In the genomic region with DNA sequence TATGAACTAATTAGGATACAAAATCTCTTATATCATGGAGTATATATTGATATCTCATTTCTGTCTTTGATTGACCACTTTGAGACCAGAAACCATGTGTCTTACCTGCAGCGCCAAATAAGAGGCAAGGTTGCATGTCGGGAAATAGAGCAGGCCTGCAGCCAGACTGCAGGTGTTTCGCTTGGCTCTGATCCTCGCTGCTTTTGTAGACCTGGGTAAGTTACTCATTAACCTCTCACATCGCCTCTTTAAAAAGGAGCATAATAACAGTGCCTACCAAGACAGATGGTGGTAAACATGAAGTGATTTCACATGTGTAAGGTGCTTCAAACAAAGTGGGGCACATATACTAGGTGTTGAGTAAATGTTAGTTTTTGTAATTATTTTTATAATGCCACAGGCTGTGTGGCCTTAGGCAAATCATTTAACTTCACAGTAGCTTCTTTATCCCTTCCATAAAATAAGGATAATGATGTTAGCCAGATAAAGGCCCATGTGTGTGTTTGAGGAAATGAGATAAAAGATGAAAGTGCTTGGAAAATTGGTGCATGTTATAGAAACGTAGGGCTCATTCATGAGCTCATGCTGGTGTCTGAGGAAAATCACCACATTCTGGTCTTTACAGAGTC, we compare ENCODE assay signal across 25 cellular contexts.
DNase-seq lines count a peak whose midpoint lies in the region; ATAC-seq and TF ChIP-seq lines count a peak whose summit lies in the region.
"Had no signal": no experiment of that assay in that cellular context is flagged by ENCODE, and none has a peak within 500 bp of the region (broad histone marks: within the 10 kb centered on the region; RNA-seq: fewer than 3 reads in every experiment).

No MANE protein-coding gene starts in this region.

- H3K27me3 Mint-ChIP-seq in Calu3 (ENCODE audit: unreplicated experiment): no peaks in the 10 kb centered on the region
- H3K27me3 Mint-ChIP-seq in activated T-cell treated with anti-CD3 and anti-CD28 coated beads, Interleukin-2, amount 50 U/mL, for 4 hours (ENCODE audit: low read depth): peaks cover 2% of the 10 kb centered on the region
- peaks cover 4% of the 10 kb centered on the region for H3K27me3 Mint-ChIP-seq in activated naive CD8-positive, alpha-beta T cell treated with anti-CD3 and anti-CD28 coated beads, Interleukin-2, amount 50 U/mL, for 24 hours
- peaks cover 3% of the 10 kb centered on the region for H3K27me3 Mint-ChIP-seq in T-helper 2 cell treated with Interferon-gamma antibody and Interleukin-4, amounts not matched to agents 5 μg/mL and 100 μg/mL, for 36 hours (ENCODE audit: low read depth)

- no TSS peak for BruUV-seq in Calu3 (replicated peaks; lab: Mats Ljungman, UMichigan)

- no peak for TF ChIP-seq CTCF in Calu3 (IDR thresholded peaks at IDR 0.05; ENCODE audit: unreplicated experiment)

- no peaks in the 10 kb centered on the region for H3K9me3 Mint-ChIP-seq in Calu3 (ENCODE audit: low read depth, unreplicated experiment)
- no peaks in the 10 kb centered on the region for H3K9me3 Mint-ChIP-seq in activated T-cell treated with anti-CD3 and anti-CD28 coated beads, Interleukin-2, amount 50 U/mL, for 4 hours
- no peaks in the 10 kb centered on the region for H3K9me3 Mint-ChIP-seq in activated naive CD8-positive, alpha-beta T cell treated with anti-CD3 and anti-CD28 coated beads, Interleukin-2, amount 50 U/mL, for 24 hours
- no peaks in the 10 kb centered on the region for H3K9me3 Mint-ChIP-seq in T-helper 2 cell treated with Interferon-gamma antibody and Interleukin-4, amounts not matched to agents 5 μg/mL and 100 μg/mL, for 36 hours
- H3K9me3 Mint-ChIP-seq: activated B cell treated with CpG ODN at 0.5 μM for 24 hours; activated naive CD8-positive, alpha-beta T cell treated with anti-CD3 and anti-CD28 coated beads for 36 hours; CD8-positive, alpha-beta T cell had no signal

- ATAC-seq in activated T-cell treated with anti-CD3 and anti-CD28 coated beads, Interleukin-2, amount 50 U/mL, for 4 hours: no peak
- no peak for ATAC-seq in activated naive CD8-positive, alpha-beta T cell treated with anti-CD3 and anti-CD28 coated beads, Interleukin-2, amount 50 U/mL, for 24 hours
- ATAC-seq: A549; CD8-positive, alpha-beta T cell; gastroesophageal sphincter; PC-3; stimulated activated naive B cell treated with anti-CD40 and anti-IgM and Interleukin-4, amounts not matched to agents 10 μg/mL and 1 μg/mL and 100 μg/mL, for 72 hours had no signal

- intact Hi-C loops in Calu3 (cut with micrococcal nuclease; ENCODE audit: unreplicated experiment): no loop called here

- H3K4me1 Mint-ChIP-seq in Calu3 (ENCODE audit: low read depth, unreplicated experiment): no peaks in the 10 kb centered on the region
- H3K4me1 Mint-ChIP-seq in activated T-cell treated with anti-CD3 and anti-CD28 coated beads, Interleukin-2, amount 50 U/mL, for 4 hours (ENCODE audit: low read depth): no peaks in the 10 kb centered on the region
- no peaks in the 10 kb centered on the region for H3K4me1 Mint-ChIP-seq in activated naive CD8-positive, alpha-beta T cell treated with anti-CD3 and anti-CD28 coated beads, Interleukin-2, amount 50 U/mL, for 24 hours
- no peaks in the 10 kb centered on the region for H3K4me1 Mint-ChIP-seq in T-helper 2 cell treated with Interferon-gamma antibody and Interleukin-4, amounts not matched to agents 5 μg/mL and 100 μg/mL, for 36 hours (ENCODE audit: low read depth)
- H3K4me1 Mint-ChIP-seq: activated B cell treated with CpG ODN at 0.5 μM for 24 hours; activated naive CD8-positive, alpha-beta T cell treated with anti-CD3 and anti-CD28 coated beads for 36 hours; stimulated activated naive B cell treated with anti-CD40 and anti-IgM and Interleukin-4, amounts not matched to agents 10 μg/mL and 1 μg/mL and 100 μg/mL, for 72 hours had no signal

- H3K4me3 Mint-ChIP-seq in Calu3 (ENCODE audit: low read depth, unreplicated experiment): no peak overlapping the region
- no peak overlapping the region for H3K4me3 Mint-ChIP-seq in activated T-cell treated with anti-CD3 and anti-CD28 coated beads, Interleukin-2, amount 50 U/mL, for 4 hours
- H3K4me3 Mint-ChIP-seq in activated naive CD8-positive, alpha-beta T cell treated with anti-CD3 and anti-CD28 coated beads, Interleukin-2, amount 50 U/mL, for 24 hours: no peak overlapping the region
- H3K4me3 Mint-ChIP-seq in T-helper 2 cell treated with Interferon-gamma antibody and Interleukin-4, amounts not matched to agents 5 μg/mL and 100 μg/mL, for 36 hours: no peak overlapping the region
- H3K4me3 Mint-ChIP-seq: activated B cell treated with CpG ODN at 0.5 μM for 24 hours; activated naive CD8-positive, alpha-beta T cell treated with anti-CD3 and anti-CD28 coated beads for 36 hours; CD8-positive, alpha-beta T cell; stimulated activated naive B cell treated with anti-CD40 and anti-IgM and Interleukin-4, amounts not matched to agents 10 μg/mL and 1 μg/mL and 100 μg/mL, for 72 hours had no signal

- no peaks in the 10 kb centered on the region for H3K36me3 Mint-ChIP-seq in Calu3 (ENCODE audit: insufficient read depth, unreplicated experiment)
- no peaks in the 10 kb centered on the region for H3K36me3 Mint-ChIP-seq in activated T-cell treated with anti-CD3 and anti-CD28 coated beads, Interleukin-2, amount 50 U/mL, for 4 hours (ENCODE audit: insufficient read depth)
- no peaks in the 10 kb centered on the region for H3K36me3 Mint-ChIP-seq in activated naive CD8-positive, alpha-beta T cell treated with anti-CD3 and anti-CD28 coated beads, Interleukin-2, amount 50 U/mL, for 24 hours (ENCODE audit: low read depth)
- H3K36me3 Mint-ChIP-seq in T-helper 2 cell treated with Interferon-gamma antibody and Interleukin-4, amounts not matched to agents 5 μg/mL and 100 μg/mL, for 36 hours (ENCODE audit: low read depth): no peaks in the 10 kb centered on the region
- H3K36me3 Mint-ChIP-seq: activated naive CD8-positive, alpha-beta T cell treated with anti-CD3 and anti-CD28 coated beads for 36 hours; CD8-positive, alpha-beta T cell; stimulated activated naive B cell treated with anti-CD40 and anti-IgM and Interleukin-4, amounts not matched to agents 10 μg/mL and 1 μg/mL and 100 μg/mL, for 72 hours had no signal

- CTCF ChIA-PET in Calu3 (lab: Charles Lee): no interaction called here

- H3K27ac Mint-ChIP-seq in Calu3 (ENCODE audit: unreplicated experiment): no peak overlapping the region
- no peak overlapping the region for H3K27ac Mint-ChIP-seq in activated naive CD8-positive, alpha-beta T cell treated with anti-CD3 and anti-CD28 coated beads, Interleukin-2, amount 50 U/mL, for 24 hours
- H3K27ac Mint-ChIP-seq in T-helper 2 cell treated with Interferon-gamma antibody and Interleukin-4, amounts not matched to agents 5 μg/mL and 100 μg/mL, for 36 hours: no peak overlapping the region
- H3K27ac Mint-ChIP-seq: activated B cell treated with CpG ODN at 0.5 μM for 24 hours; activated naive CD8-positive, alpha-beta T cell treated with anti-CD3 and anti-CD28 coated beads for 36 hours; CD8-positive, alpha-beta T cell; stimulated activated naive B cell treated with anti-CD40 and anti-IgM and Interleukin-4, amounts not matched to agents 10 μg/mL and 1 μg/mL and 100 μg/mL, for 72 hours had no signal

- DNase-seq in COLO668 (lab: John Stamatoyannopoulos, UW; ENCODE audit: unreplicated experiment) (peak; percentile 56), NCI-H1105 (lab: John Stamatoyannopoulos, UW) (peak; percentile 35), NCI-H69 (lab: John Stamatoyannopoulos, UW) (peak; percentile 74), kidney tubule cell (ENCODE audit: low spot score) (peak; percentile 2), Calu3 (no peak)
- no peak for DNase-seq in activated T-cell treated with anti-CD3 and anti-CD28 coated beads, Interleukin-2, amount 50 U/mL, for 4 hours
- DNase-seq in activated naive CD8-positive, alpha-beta T cell treated with anti-CD3 and anti-CD28 coated beads, Interleukin-2, amount 50 U/mL, for 24 hours: no peak
- no peak for DNase-seq in T-helper 2 cell treated with Interferon-gamma antibody and Interleukin-4, amounts not matched to agents 5 μg/mL and 100 μg/mL, for 36 hours (ENCODE audit: low spot score)
- DNase-seq: activated B cell treated with CpG ODN at 0.5 μM for 24 hours; activated CD8-positive, alpha-beta memory T cell treated with anti-CD3 and anti-CD28 coated beads, Interleukin-2, amount 50 U/mL, for 4 hours; activated effector memory CD4-positive, alpha-beta T cell treated with Interleukin-2 at 50 U/mL for 16 hours; activated naive CD8-positive, alpha-beta T cell treated with anti-CD3 and anti-CD28 coated beads for 36 hours; CD8-positive, alpha-beta T cell; central memory CD4-positive, alpha-beta T cell; dermis blood vessel endothelial cell; GOT3; islet precursor cell; MV-4-11; PC-3; Right ventricle myocardium superior; stimulated activated CD4-positive, alpha-beta T cell treated with anti-CD3 and anti-CD28 coated beads, Interleukin-2, amount 100 ng/mL, for 48 hours; stimulated activated naive B cell treated with anti-CD40 and anti-IgM and Interleukin-4, amounts not matched to agents 10 μg/mL and 1 μg/mL and 100 μg/mL, for 72 hours; testis had no signal

Comparison
In these comparisons a context has a peak if more than half of its experiments do, and no peak if none do; other contexts are left out.
1. DNase-seq: peak in COLO668 (single experiment), NCI-H1105 (single experiment), NCI-H69 (single experiment) and kidney tubule cell (single experiment); none in Calu3 (single experiment), activated T-cell treated with anti-CD3 and anti-CD28 coated beads, Interleukin-2, amount 50 U/mL, for 4 hours (single experiment), activated naive CD8-positive, alpha-beta T cell treated with anti-CD3 and anti-CD28 coated beads, Interleukin-2, amount 50 U/mL, for 24 hours (single experiment) and T-helper 2 cell treated with Interferon-gamma antibody and Interleukin-4, amounts not matched to agents 5 μg/mL and 100 μg/mL, for 36 hours (single experiment).